6 cellular contexts compared by ENCODE assay signal in genomic region chr12:17503742-17504141, GRCh38.
"Had no signal": no experiment of that assay in that cellular context is flagged by ENCODE, and none has a peak within 500 bp of the region (broad histone marks: within the 10 kb centered on the region; RNA-seq: fewer than 3 reads in every experiment).

No MANE protein-coding gene starts in this region.

- H3K4me3 Mint-ChIP-seq: HFFc6, IgD-negative memory B cell had no signal

- H3K36me3 Mint-ChIP-seq: IgD-negative memory B cell had no signal

- DNase-seq: GOT3, H7, HFFc6 had no signal

- ATAC-seq: HCT116, HepG2 had no signal

- H3K4me1 Mint-ChIP-seq: IgD-negative memory B cell had no signal

- H3K27me3 Mint-ChIP-seq: IgD-negative memory B cell had no signal

- H3K27ac Mint-ChIP-seq: HFFc6, IgD-negative memory B cell had no signal
